In genomic region chr10:109898666-109899577, GRCh38 we compare ENCODE assay signal across 1 cellular context.
TF ChIP-seq lines count a peak whose summit lies in the region.

No MANE protein-coding gene starts in this region.

TF ChIP-seq in K562, 482 proteins besides CTCF, POLR2A, EP300 and RAD21 (continued from another document and continues in another):
- TF ChIP-seq HMBOX1 (IDR thresholded peaks at IDR 0.05): peak; percentile 74
- peak; percentile 59 for TF ChIP-seq FOXJ2 (tag; IDR thresholded peaks at IDR 0.05)
- peak; percentile 21; the same call in 1 of the 2 replicates for TF ChIP-seq USF1 (CRISPR knock-in tag; IDR thresholded peaks at IDR 0.05)
- no peak for TF ChIP-seq ZNF41 (CRISPR knock-in tag; conservative IDR thresholded peaks at IDR 0.05)
- no peak for TF ChIP-seq CUX1 (CRISPR knock-in tag; IDR thresholded peaks at IDR 0.05)
- TF ChIP-seq SREBF2 (CRISPR knock-in tag; IDR thresholded peaks at IDR 0.05): no peak
- TF ChIP-seq POLR2B (IDR thresholded peaks at IDR 0.05; ENCODE audit: low read depth, partially characterized antibody): no peak
- peak; percentile 59 for TF ChIP-seq ARID1B (IDR thresholded peaks at IDR 0.05)
- no peak for TF ChIP-seq ARID4B (CRISPR knock-in tag; IDR thresholded peaks at IDR 0.05)
- TF ChIP-seq NFYB (IDR thresholded peaks at IDR 0.05; ENCODE audit: extremely low read depth, insufficient read length): peak; percentile 48
- TF ChIP-seq CBFA2T3 (IDR thresholded peaks at IDR 0.05): peak; percentile 72
- no peak for TF ChIP-seq POLR2AphosphoS2 (IDR thresholded peaks at IDR 0.05; ENCODE audit: low read length)
- no peak for TF ChIP-seq IRF1 (CRISPR knock-in tag; IDR thresholded peaks at IDR 0.05; ENCODE audit: borderline replicate concordance)
- TF ChIP-seq TFAP4 (CRISPR knock-in tag; IDR thresholded peaks at IDR 0.05; ENCODE audit: borderline replicate concordance): peak; percentile 70
- no peak for TF ChIP-seq ZNF445 (CRISPR knock-in tag; IDR thresholded peaks at IDR 0.05; ENCODE audit: low read depth)
- TF ChIP-seq IRF9 (tag; IDR thresholded peaks at IDR 0.05): no peak
- no peak for TF ChIP-seq ZZZ3 (IDR thresholded peaks at IDR 0.05)
- TF ChIP-seq ZNF444 (CRISPR knock-in tag; IDR thresholded peaks at IDR 0.05): no peak
- TF ChIP-seq EGR1 (conservative IDR thresholded peaks at IDR 0.05): no peak
- TF ChIP-seq TEAD4 (IDR thresholded peaks at IDR 0.05; ENCODE audit: low read length): peak; percentile 33; the same call in 1 of the 2 replicates
- TF ChIP-seq TEAD4 (CRISPR knock-in tag; IDR thresholded peaks at IDR 0.05; ENCODE audit: borderline replicate concordance): no peak
- TF ChIP-seq ZC3H8 (IDR thresholded peaks at IDR 0.05): no peak
- TF ChIP-seq ZNF184 (CRISPR knock-in tag; IDR thresholded peaks at IDR 0.05): no peak
- no peak for TF ChIP-seq ZNF77 (CRISPR knock-in tag; IDR thresholded peaks at IDR 0.05)
- no peak for TF ChIP-seq SIRT6 (IDR thresholded peaks at IDR 0.05; ENCODE audit: low read depth, low read length)
- no peak for TF ChIP-seq ELF4 (CRISPR knock-in tag; IDR thresholded peaks at IDR 0.05)
- TF ChIP-seq LCOR (CRISPR knock-in tag; IDR thresholded peaks at IDR 0.05): no peak
- TF ChIP-seq PKNOX1 (IDR thresholded peaks at IDR 0.05): peak; percentile 15; the same call in 1 of the 2 replicates
- no peak for TF ChIP-seq ID3 (CRISPR knock-in tag; IDR thresholded peaks at IDR 0.05)
- no peak for TF ChIP-seq ID3 (tag; IDR thresholded peaks at IDR 0.05)
- TF ChIP-seq ELF1 (tag; IDR thresholded peaks at IDR 0.05): no peak
- no peak for TF ChIP-seq CXXC5 (CRISPR knock-in tag; IDR thresholded peaks at IDR 0.05)
- TF ChIP-seq HDAC8 (tag; IDR thresholded peaks at IDR 0.05): no peak
- peak; percentile 18; the same call in 1 of the 2 replicates for TF ChIP-seq EHMT2 (IDR thresholded peaks at IDR 0.05)
- peak; percentile 91 for TF ChIP-seq BHLHE40 (IDR thresholded peaks at IDR 0.05; ENCODE audit: low read length)
- TF ChIP-seq CBX5 (IDR thresholded peaks at IDR 0.05; ENCODE audit: borderline replicate concordance, low read depth): no peak
- no peak for TF ChIP-seq HCFC1 (IDR thresholded peaks at IDR 0.05; ENCODE audit: low read depth, low read length)
- peak; percentile 64 for TF ChIP-seq DACH1 (IDR thresholded peaks at IDR 0.05; ENCODE audit: partially characterized antibody)
- TF ChIP-seq AFF4 (CRISPR knock-in tag; IDR thresholded peaks at IDR 0.05): no peak
- no peak for TF ChIP-seq ZNF316 (IDR thresholded peaks at IDR 0.05)
- no peak for TF ChIP-seq HEY1 (CRISPR knock-in tag; IDR thresholded peaks at IDR 0.05; ENCODE audit: borderline replicate concordance)
- TF ChIP-seq DPF2 (IDR thresholded peaks at IDR 0.05): peak; percentile 36; the same call in 1 of the 2 replicates
- no peak for TF ChIP-seq MCM2 (IDR thresholded peaks at IDR 0.05; ENCODE audit: low read depth)
